In the genomic region with DNA sequence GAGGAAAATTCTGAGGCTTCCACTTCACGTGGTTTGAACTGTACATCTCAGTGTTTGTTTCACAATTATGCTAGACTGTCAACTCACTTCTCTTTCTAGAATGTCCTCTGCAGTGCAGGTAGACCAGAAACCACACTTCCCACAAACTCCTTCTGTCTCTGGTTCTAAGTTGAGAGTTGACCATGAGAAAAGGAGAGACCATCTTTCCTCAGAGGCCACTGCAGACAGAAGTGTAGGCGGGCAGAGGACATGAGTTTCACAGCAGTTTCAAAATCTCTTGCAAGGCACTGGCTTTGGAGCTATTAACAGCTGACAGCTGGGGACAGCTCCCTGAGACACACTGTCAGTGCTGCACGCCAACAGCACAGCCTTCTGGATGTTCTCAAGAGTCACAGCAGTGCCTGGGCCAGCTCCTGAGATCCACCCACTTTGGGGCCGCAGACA, we compare ENCODE assay signal across 9 cellular contexts. TPM values are rescaled to one million over a fixed set of nuclear protein-coding genes. Genes with fewer than 3 reads are reported as not detected.
DNase-seq lines count a peak whose midpoint lies in the region; ATAC-seq and TF ChIP-seq lines count a peak whose summit lies in the region.
"Had no signal": no experiment of that assay in that cellular context is flagged by ENCODE, and none has a peak within 500 bp of the region (broad histone marks: within the 10 kb centered on the region; RNA-seq: fewer than 3 reads in every experiment).

No MANE protein-coding gene starts in this region.

- no peaks in the 10 kb centered on the region for H3K27me3 Mint-ChIP-seq in stimulated activated naive B cell treated with anti-CD40 and anti-IgM and Interleukin-4, amounts not matched to agents 10 μg/mL and 1 μg/mL and 100 μg/mL, for 72 hours
- no peaks in the 10 kb centered on the region for H3K27me3 Mint-ChIP-seq in type B pancreatic cell

- peak overlapping the region in 22 of 59 donors; percentile 0 to 62 (median 24) for H3K27ac ChIP-seq in dorsolateral prefrontal cortex
- H3K27ac ChIP-seq: BLaER1 had no signal

- no peak overlapping the region for H3K4me3 ChIP-seq in AG09309 (ENCODE audit: control insufficient read depth, low read depth, low read length)
- H3K4me3 ChIP-seq in dorsolateral prefrontal cortex, result no peak overlapping the region
- no peak overlapping the region for H3K4me3 ChIP-seq in MG63
- H3K4me3 ChIP-seq: BLaER1 had no signal

- intact Hi-C loops in dorsolateral prefrontal cortex (cut with DNase I), result no loop called here

- no peak for DNase-seq in AG09309 (ENCODE audit: low read depth)
- DNase-seq in dorsolateral prefrontal cortex, result peak in 8 of 10 donors; percentile 11 to 73 (median 52)
- DNase-seq in stimulated activated naive B cell treated with anti-CD40 and anti-IgM and Interleukin-4, amounts not matched to agents 10 μg/mL and 1 μg/mL and 100 μg/mL, for 72 hours, result peak; percentile 53
- no peak for DNase-seq in type B pancreatic cell (ENCODE audit: extremely low spot score, unreplicated experiment)
- DNase-seq in COLO668 (lab: John Stamatoyannopoulos, UW; ENCODE audit: unreplicated experiment), result no peak
- no peak for DNase-seq in MG63

- peaks cover 36 to 63% of the 10 kb centered on the region in 2 donors for H3K36me3 Mint-ChIP-seq in stimulated activated naive B cell treated with anti-CD40 and anti-IgM and Interleukin-4, amounts not matched to agents 10 μg/mL and 1 μg/mL and 100 μg/mL, for 72 hours
- H3K36me3 Mint-ChIP-seq in type B pancreatic cell, result peaks cover 29% of the 10 kb centered on the region

- H3K4me1 Mint-ChIP-seq in stimulated activated naive B cell treated with anti-CD40 and anti-IgM and Interleukin-4, amounts not matched to agents 10 μg/mL and 1 μg/mL and 100 μg/mL, for 72 hours, result peaks cover 18 to 40% of the 10 kb centered on the region in 2 donors
- H3K4me1 Mint-ChIP-seq in type B pancreatic cell (ENCODE audit: unreplicated experiment), result no peaks in the 10 kb centered on the region

- H3K9me3 ChIP-seq in MG63, result no peaks in the 10 kb centered on the region
- H3K9me3 ChIP-seq: BLaER1 had no signal

- no peaks in the 10 kb centered on the region for H3K9me3 Mint-ChIP-seq in stimulated activated naive B cell treated with anti-CD40 and anti-IgM and Interleukin-4, amounts not matched to agents 10 μg/mL and 1 μg/mL and 100 μg/mL, for 72 hours
- H3K9me3 Mint-ChIP-seq in type B pancreatic cell, result no peaks in the 10 kb centered on the region

- H3K36me3 ChIP-seq in MG63, result peaks cover 23% of the 10 kb centered on the region

- TF ChIP-seq CTCF in AG09309 (IDR thresholded peaks at IDR 0.05; ENCODE audit: control insufficient read depth, insufficient read depth, low read depth, low read length, missing control alignments) (peak; percentile 14), dorsolateral prefrontal cortex (IDR thresholded peaks at IDR 0.05 in 54 of 56, conservative IDR thresholded peaks at IDR 0.05 in 2 of 56; ENCODE audit: low read depth in 1 of 56, partially characterized antibody in 56 of 56) (peak in 12 of 56 donors; percentile 8 to 25 (median 16)), type B pancreatic cell (conservative IDR thresholded peaks at IDR 0.05) (no peak)

- ATAC-seq in GM19397 (IDR thresholded peaks at IDR 0.05; ENCODE audit: unreplicated experiment), result peak; percentile 91
- ATAC-seq in HG03175 (IDR thresholded peaks at IDR 0.05; ENCODE audit: unreplicated experiment), result peak; percentile 88
- ATAC-seq in stimulated activated naive B cell treated with anti-CD40 and anti-IgM and Interleukin-4, amounts not matched to agents 10 μg/mL and 1 μg/mL and 100 μg/mL, for 72 hours (replicated peaks), result peak; percentile 94

- H3K4me3 Mint-ChIP-seq in stimulated activated naive B cell treated with anti-CD40 and anti-IgM and Interleukin-4, amounts not matched to agents 10 μg/mL and 1 μg/mL and 100 μg/mL, for 72 hours, result peak overlapping the region in 1 of 2 donors; percentile 18
- no peak overlapping the region for H3K4me3 Mint-ChIP-seq in type B pancreatic cell

- peak overlapping the region; percentile 81 for H3K27ac Mint-ChIP-seq in stimulated activated naive B cell treated with anti-CD40 and anti-IgM and Interleukin-4, amounts not matched to agents 10 μg/mL and 1 μg/mL and 100 μg/mL, for 72 hours
- no peak overlapping the region for H3K27ac Mint-ChIP-seq in type B pancreatic cell

- no peaks in the 10 kb centered on the region for H3K27me3 ChIP-seq in dorsolateral prefrontal cortex
- H3K27me3 ChIP-seq in MG63, result no peaks in the 10 kb centered on the region
- H3K27me3 ChIP-seq: BLaER1 had no signal

RNA-seq across cellular contexts. Expression of gene MOXD1, which starts 55.4 kb away (rescaled TPM):
- total RNA-seq in dorsolateral prefrontal cortex, result 10 to 100 TPM in 112 of 120 experiments, 1 to 10 TPM in 8; 5.1 to 40.2 (median 16.8) TPM
- total RNA-seq in type B pancreatic cell (ENCODE audit: low replicate concordance), result 3.7 and 22.0 TPM in 2 replicates
- 1.9 and 2.9 TPM in 2 replicates for total RNA-seq in MG63 (2014; rRNA removed; shearing (Covaris generic); ENCODE audit: low replicate concordance)

RNA-seq across cellular contexts. Expression of gene STX7, which starts 56.2 kb away (rescaled TPM):
- total RNA-seq in dorsolateral prefrontal cortex (100 to 1,000 TPM in 59 of 120 experiments, 10 to 100 TPM in 61; 62.8 to 127 (median 99.9) TPM), type B pancreatic cell (ENCODE audit: low replicate concordance) (36.6 and 50.2 TPM in 2 replicates)
- total RNA-seq in MG63 (2014; rRNA removed; shearing (Covaris generic); ENCODE audit: low replicate concordance), result 4.7 and 9.5 TPM in 2 replicates

Comparison
In these comparisons a context has a peak if more than half of its experiments do, and no peak if none do; other contexts are left out.
1. DNase-seq: peak in dorsolateral prefrontal cortex (8 of 10) and stimulated activated naive B cell treated with anti-CD40 and anti-IgM and Interleukin-4, amounts not matched to agents 10 μg/mL and 1 μg/mL and 100 μg/mL, for 72 hours (single experiment); none in AG09309 (single experiment), type B pancreatic cell (single experiment), COLO668 (single experiment) and MG63 (single experiment).
2. Peak in every context shown above with its lines, with median percentiles within 50 percentile points of each other: ATAC-seq.